In the genomic region with DNA sequence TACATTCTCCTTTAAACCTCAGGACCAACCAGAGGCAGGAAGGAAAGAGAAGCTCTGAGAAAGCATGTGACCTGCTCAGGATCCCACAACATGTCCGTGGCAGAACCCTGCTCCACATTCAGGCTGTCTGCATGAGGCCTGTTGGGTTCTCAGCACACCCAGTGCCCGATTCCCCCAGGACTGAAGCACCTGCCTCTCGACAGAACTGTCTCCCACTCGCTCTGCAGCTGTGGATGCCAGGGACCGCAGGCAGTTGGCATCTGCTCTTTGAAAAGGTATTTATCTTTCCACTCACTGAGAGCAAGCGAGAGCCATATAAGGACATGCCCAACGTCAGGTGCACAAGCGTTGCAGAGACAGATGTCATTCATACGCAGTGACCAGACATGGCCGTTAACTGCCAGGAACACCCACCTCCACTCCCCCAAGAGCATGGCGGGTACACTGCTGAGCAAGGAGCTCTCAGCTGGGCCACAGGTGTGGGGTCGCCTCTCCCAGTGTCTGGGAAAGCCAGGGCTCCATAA, we compare ENCODE assay signal across 8 cellular contexts. TPM values are rescaled to one million over a fixed set of nuclear protein-coding genes. Genes with fewer than 3 reads are reported as not detected.
DNase-seq lines count a peak whose midpoint lies in the region; ATAC-seq and TF ChIP-seq lines count a peak whose summit lies in the region.

No MANE protein-coding gene starts in this region.

- peaks cover 0 to 19% (median 5%) of the 10 kb centered on the region in 11 experiments; a peak in 8 of 22 replicates for H3K9me3 ChIP-seq in BLaER1 treated with 17β-estradiol and CSF1 and Interleukin-3, amounts not matched to agents 10 nM and 100 nM (replicated peaks in 1 of 11)
- no peaks in the 10 kb centered on the region for H3K9me3 ChIP-seq in left lung

- H4K20me1 ChIP-seq in BLaER1 treated with 17β-estradiol and CSF1 and Interleukin-3, amounts not matched to agents 10 nM and 100 nM = no peaks in the 10 kb centered on the region

- no peaks in the 10 kb centered on the region for H3K27me3 ChIP-seq in BLaER1 treated with 17β-estradiol and CSF1 and Interleukin-3, amounts not matched to agents 10 nM and 100 nM
- H3K27me3 ChIP-seq in left lung = no peaks in the 10 kb centered on the region

- H3K4me3 ChIP-seq in BLaER1 treated with 17β-estradiol and CSF1 and Interleukin-3, amounts not matched to agents 10 nM and 100 nM = peak overlapping the region in 3 of 10 experiments; percentile 1 to 30 (median 7); a peak in 2 of 20 replicates
- H3K4me3 ChIP-seq in left lung = no peak overlapping the region

- H3K9ac ChIP-seq in BLaER1 treated with 17β-estradiol and CSF1 and Interleukin-3, amounts not matched to agents 10 nM and 100 nM = peak overlapping the region in 7 of 11 experiments; percentile 2 to 72 (median 48); a peak in 13 of 22 replicates

- DNase-seq in NCI-H2107 (lab: John Stamatoyannopoulos, UW) = peak; percentile 95
- peak; percentile 14 for DNase-seq in activated T-cell treated with anti-CD3 and anti-CD28 coated beads for 4 hours
- peak; percentile 75 to 80 for DNase-seq in left lung
- no peak for DNase-seq in NK-92 treated with Interleukin-12 subunit alpha and Interleukin-12 subunit beta, amount 100 ng/mL, for 24 hours (lab: John Stamatoyannopoulos, UW)
- DNase-seq in EL = no peak
- no peak for DNase-seq in retina

- H3K36me3 ChIP-seq in BLaER1 treated with 17β-estradiol and CSF1 and Interleukin-3, amounts not matched to agents 10 nM and 100 nM = peaks cover 0 to 21% (median 2%) of the 10 kb centered on the region in 11 experiments; a peak in 6 of 22 replicates
- H3K36me3 ChIP-seq in left lung = no peaks in the 10 kb centered on the region

- ATAC-seq in left lung (peak; percentile 78), HG03460 (IDR thresholded peaks at IDR 0.05; ENCODE audit: unreplicated experiment) (no peak)

- intact Hi-C loops in left lung (cut with DNase I) = no loop called here

- TF ChIP-seq CTCF in left lung (IDR thresholded peaks at IDR 0.05) = no peak

- peaks cover 18 to 89% (median 59%) of the 10 kb centered on the region in 10 experiments for H3K4me1 ChIP-seq in BLaER1 treated with 17β-estradiol and CSF1 and Interleukin-3, amounts not matched to agents 10 nM and 100 nM
- H3K4me1 ChIP-seq in left lung = peaks cover 14 to 25% of the 10 kb centered on the region in 2 donors

- H3K27ac ChIP-seq in BLaER1 treated with 17β-estradiol and CSF1 and Interleukin-3, amounts not matched to agents 10 nM and 100 nM = peak overlapping the region in 8 of 11 experiments; percentile 15 to 79 (median 57); a peak in 16 of 22 replicates
- H3K27ac ChIP-seq in left lung = peak overlapping the region; percentile 53

- peak overlapping the region; percentile 66 to 90 (median 79) for H3K4me2 ChIP-seq in BLaER1 treated with 17β-estradiol and CSF1 and Interleukin-3, amounts not matched to agents 10 nM and 100 nM

RNA-seq across cellular contexts. Expression of a gene that starts 18.9 kb away (rescaled TPM):
- 10 to 100 TPM; 22.8 to 30.8 TPM for total RNA-seq in left lung

Comparison
In these comparisons a context has a peak if more than half of its experiments do, and no peak if none do; other contexts are left out.
1. DNase-seq: peak in NCI-H2107 (single experiment), activated T-cell treated with anti-CD3 and anti-CD28 coated beads for 4 hours (single experiment) and left lung (2 of 2); none in NK-92 treated with Interleukin-12 subunit alpha and Interleukin-12 subunit beta, amount 100 ng/mL, for 24 hours (single experiment), EL (single experiment) and retina (single experiment).